Comparison of ENCODE assay signal across 11 cellular contexts in genomic region chr11:76602431-76602861, GRCh38.
DNase-seq lines count a peak whose midpoint lies in the region; ATAC-seq, FAIRE-seq and TF ChIP-seq lines count a peak whose summit lies in the region.
"Had no signal": no experiment of that assay in that cellular context is flagged by ENCODE, and none has a peak within 500 bp of the region (broad histone marks: within the 10 kb centered on the region; RNA-seq: fewer than 3 reads in every experiment).

No MANE protein-coding gene starts in this region.

- BruUV-seq in K562 (replicated peaks; lab: Mats Ljungman, UMichigan): no TSS peak

- H3K4me3 ChIP-seq in K562: no peak overlapping the region
- no peak overlapping the region for H3K4me3 ChIP-seq in spleen

- H3K27me3 ChIP-seq in K562 (ENCODE audit: control insufficient read depth in 2 of 2, insufficient read depth in 2 of 2, low read length in 2 of 2): peaks cover 0 to 8% of the 10 kb centered on the region in 2 experiments; a peak in 1 of 5 replicates
- peaks cover 0 to 4% (median 0%) of the 10 kb centered on the region in 7 donors for H3K27me3 ChIP-seq in spleen (replicated peaks in 1 of 7)

- ATAC-seq in K562 (peak; percentile 53), GM18511 (IDR thresholded peaks at IDR 0.05; ENCODE audit: unreplicated experiment) (no peak)

- H3K4me2 ChIP-seq in K562 (ENCODE audit: insufficient read depth, low read length): no peak overlapping the region

- FAIRE-seq in HTR-8/SVneo (lab: Jason Lieb, UNC) (peak; percentile 31), K562 (lab: Jason Lieb, UNC) (no peak)

- no peak for TF ChIP-seq EP300 in K562 (IDR thresholded peaks at IDR 0.05; ENCODE audit: low read length)

- H3K9ac ChIP-seq in K562 (ENCODE audit: insufficient read depth in 1 of 2, low read depth in 2 of 2, low read length in 2 of 2): peak overlapping the region in 1 of 2 experiments; percentile 37; a peak in 2 of 4 replicates

- CTCF ChIA-PET in K562 (lab: Yijun Ruan, JAX; ENCODE audit: low intra/inter-chr PET ratio): no interaction called here

- 13% methylated on average over 7 of the region's 8 CpGs for WGBS in K562 (ENCODE audit: insufficient coverage, low coverage, missing lambda C conversion rate)
- 33 to 45% (median 36%) methylated on average over 7 to 8 of the region's 8 CpGs for WGBS in spleen, 5 donors

- H3K9me3 ChIP-seq in K562 (replicated peaks; ENCODE audit: control insufficient read depth, insufficient read depth, low read depth, low read length) (no peaks in the 10 kb centered on the region), spleen (no peaks in the 10 kb centered on the region)

- H3K9me1 ChIP-seq in K562 (ENCODE audit: control insufficient read depth, insufficient read depth, low read length): no peaks in the 10 kb centered on the region

- no peak for TF ChIP-seq RAD21 in K562 (CRISPR knock-in tag; conservative IDR thresholded peaks at IDR 0.05 in 1 of 2, IDR thresholded peaks at IDR 0.05 in 1 of 2)

- TF ChIP-seq CTCF in K562 (IDR thresholded peaks at IDR 0.05 in 2 of 3, conservative IDR thresholded peaks at IDR 0.05 in 1 of 3; ENCODE audit: insufficient read depth in 2 of 3, low read depth in 1 of 3, low read length in 3 of 3) (no peak), spleen (IDR thresholded peaks at IDR 0.05 in 8 of 11, conservative IDR thresholded peaks at IDR 0.05 in 3 of 11) (no peak)

- peaks cover 4% of the 10 kb centered on the region; the same call in 1 of the 2 replicates for H4K20me1 ChIP-seq in K562 (replicated peaks; ENCODE audit: control insufficient read depth, insufficient read depth, low read length)

- intact Hi-C loops in K562 (cut with micrococcal nuclease): no loop called here
- intact Hi-C loops in spleen (cut with DNase I; ENCODE audit: low total_unique reads): no loop called here

- no peak overlapping the region for H3K27ac ChIP-seq in K562 (ENCODE audit: extremely low read depth, low read depth, low read length)
- peak overlapping the region in 7 of 8 donors; percentile 55 to 78 (median 61) for H3K27ac ChIP-seq in spleen

- in situ Hi-C loops in K562 (cut with MboI): no loop called here

- no peaks in the 10 kb centered on the region for H3K79me2 ChIP-seq in K562 (ENCODE audit: control insufficient read depth, insufficient read depth, low read length)

- H3K36me3 ChIP-seq in K562 (ENCODE audit: control insufficient read depth, insufficient read depth, low read length) (no peaks in the 10 kb centered on the region), spleen (no peaks in the 10 kb centered on the region)

- H2AFZ ChIP-seq in K562 (ENCODE audit: low read depth, low read length): no peak overlapping the region

- TF ChIP-seq POLR2A in K562 (conservative IDR thresholded peaks at IDR 0.05) (no peak), spleen (IDR thresholded peaks at IDR 0.05) (no peak)

- POLR2A ChIA-PET in K562 (lab: Yijun Ruan, JAX): no interaction called here

- H3K4me1 ChIP-seq in K562 (replicated peaks in 1 of 2; ENCODE audit: control insufficient read depth in 2 of 2, insufficient read depth in 2 of 2, low read length in 2 of 2) (peaks cover 0 to 8% of the 10 kb centered on the region in 2 experiments; a peak in 3 of 5 replicates), spleen (peaks cover 0 to 68% (median 36%) of the 10 kb centered on the region in 6 donors)

- no peak for DNase-seq in HTR-8/SVneo (ENCODE audit: insufficient read length, low spot score)
- DNase-seq in K562 (ENCODE audit: extremely low read depth in 1 of 4, low spot score in 3 of 4): peak in 1 of 4 experiments; percentile 18
- DNase-seq in iPS-NIHi11 (ENCODE audit: low spot score): peak; percentile 4
- peak; percentile 85 for DNase-seq in spleen
- DNase-seq in GOT3 (lab: John Stamatoyannopoulos, UW): no peak
- no peak for DNase-seq in NCI-H748 (lab: John Stamatoyannopoulos, UW; ENCODE audit: unreplicated experiment)
- no peak for DNase-seq in NCI-H82 (lab: John Stamatoyannopoulos, UW)
- DNase-seq: activated gamma-delta T cell treated with Interleukin-2 at 50 U/mL for 16 hours, MV-4-11, T-helper 9 cell had no signal

TF ChIP-seq in K562, 482 proteins besides CTCF, POLR2A, EP300 and RAD21:
- TF ChIP-seq PHB2 (IDR thresholded peaks at IDR 0.05; ENCODE audit: low read depth): no peak
- no peak for TF ChIP-seq CBX5 (IDR thresholded peaks at IDR 0.05; ENCODE audit: borderline replicate concordance, low read depth)
- peak; percentile 32; the same call in 1 of the 2 replicates for TF ChIP-seq VEZF1 (CRISPR knock-in tag; IDR thresholded peaks at IDR 0.05)
- no peak for TF ChIP-seq IRF2 (CRISPR knock-in tag; IDR thresholded peaks at IDR 0.05)

Comparison
In these comparisons a context has a peak if more than half of its experiments do, and no peak if none do; other contexts are left out.
1. DNase-seq: peak in iPS-NIHi11 (single experiment) and spleen (single experiment); none in HTR-8/SVneo (single experiment), GOT3 (single experiment), NCI-H748 (single experiment) and NCI-H82 (single experiment).